In the genomic region with DNA sequence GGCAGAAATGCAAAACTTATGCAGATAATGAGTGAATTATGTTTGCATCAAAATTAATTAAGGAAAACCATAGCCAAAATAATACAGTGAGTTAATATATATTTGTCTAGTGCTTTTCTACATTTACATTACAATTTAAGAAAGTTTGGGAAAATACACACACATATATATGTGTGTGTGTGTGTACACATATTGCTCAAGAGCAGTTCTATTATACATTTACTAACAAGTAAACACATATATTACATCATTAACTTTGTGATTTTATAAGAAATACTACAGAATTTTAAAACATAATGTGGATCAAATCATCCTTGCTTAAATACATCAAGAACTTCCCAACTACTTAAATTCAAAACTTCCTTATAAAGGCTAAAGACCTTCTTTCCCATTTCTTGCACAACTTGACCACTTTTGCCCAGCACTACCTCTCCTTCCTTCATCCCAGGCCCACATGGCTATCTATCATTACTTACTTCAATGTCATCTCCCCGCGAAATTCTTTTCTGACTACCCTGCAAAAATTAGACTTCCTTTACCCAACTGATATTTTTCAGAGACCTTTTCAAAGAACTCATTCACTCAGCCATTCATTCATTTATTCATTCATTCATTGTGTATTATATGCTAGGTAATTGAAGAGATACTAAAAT, we compare ENCODE assay signal across 21 cellular contexts.
"Had no signal": no experiment of that assay in that cellular context is flagged by ENCODE, and none has a peak within 500 bp of the region (broad histone marks: within the 10 kb centered on the region; RNA-seq: fewer than 3 reads in every experiment).

No MANE protein-coding gene starts in this region.

- H3K27me3 ChIP-seq: body of pancreas, dorsolateral prefrontal cortex, stomach, vagina had no signal

- H3K36me3 ChIP-seq: prostate gland, vagina had no signal

- H3K4me1 ChIP-seq: body of pancreas, prostate gland had no signal

- H3K9me3 ChIP-seq: body of pancreas, prostate gland, stomach, vagina had no signal

- FAIRE-seq: colon, keratinocyte had no signal

- ATAC-seq: activated CD4-positive, alpha-beta T cell treated with anti-CD3 and anti-CD28 coated beads for 36 hours; body of pancreas; right cardiac atrium had no signal

- DNase-seq: activated CD4-positive, alpha-beta memory T cell treated with anti-CD3 and anti-CD28 coated beads for 36 hours; activated CD4-positive, alpha-beta T cell treated with anti-CD3 and anti-CD28 coated beads for 36 hours; activated naive CD4-positive, alpha-beta T cell; activated naive CD8-positive, alpha-beta T cell treated with anti-CD3 and anti-CD28 coated beads for 36 hours; activated T-cell treated with anti-CD3 and anti-CD28 coated beads for 4 hours; amygdala; body of pancreas; dorsolateral prefrontal cortex; erythroblast; head of caudate nucleus; right cardiac atrium; stimulated activated CD4-positive, alpha-beta T cell treated with anti-CD3 and anti-CD28 coated beads, Interleukin-15, amount 100 ng/mL, for 24 hours; stimulated activated CD4-positive, alpha-beta T cell treated with anti-CD3 and anti-CD28 coated beads, Interleukin-2, amount 100 ng/mL, for 48 hours; stomach; trophoblast cell had no signal

- H3K27ac ChIP-seq: body of pancreas, dorsolateral prefrontal cortex, prostate gland, skin epidermis, stomach, vagina had no signal

- H3K4me3 ChIP-seq: body of pancreas, dorsolateral prefrontal cortex, lung, prostate gland, skin epidermis, stomach, vagina had no signal
